ENCODE assay signal across 8 cellular contexts in genomic region chr2:47403829-47404228, GRCh38. TPM values are rescaled to one million over a fixed set of nuclear protein-coding genes. Genes with fewer than 3 reads are reported as not detected.
DNase-seq lines count a peak whose midpoint lies in the region; ATAC-seq and TF ChIP-seq lines count a peak whose summit lies in the region.

No MANE protein-coding gene starts in this region.

- H3K27me3 Mint-ChIP-seq in activated CD4-positive, alpha-beta memory T cell treated with anti-CD3 and anti-CD28 coated beads, Interleukin-2, amount 10 ng/mL, durations not matched to agents 7 days and 5 days, result no peaks in the 10 kb centered on the region

- H3K9me2 ChIP-seq in GM23248 (ENCODE audit: insufficient read depth) (no peaks in the 10 kb centered on the region), hepatocyte (replicated peaks; ENCODE audit: insufficient read depth) (no peaks in the 10 kb centered on the region)

- H3K4me1 ChIP-seq in GM23248 (ENCODE audit: insufficient read depth) (0 out of 2 replicates have a peak, but pooled peaks cover 4% of the 10 kb centered on the region), hepatocyte (ENCODE audit: insufficient read depth) (peaks cover 15% of the 10 kb centered on the region), smooth muscle cell (ENCODE audit: low read depth) (peaks cover 6% of the 10 kb centered on the region)

- peak overlapping the region; percentile 77 for H3K4me2 ChIP-seq in GM23248 (ENCODE audit: unreplicated experiment)
- H3K4me2 ChIP-seq in hepatocyte, result peak overlapping the region; percentile 82
- peak overlapping the region; percentile 85 for H3K4me2 ChIP-seq in smooth muscle cell

- POLR2A ChIA-PET in AG04449 (lab: Yijun Ruan, JAX), result no interaction called here
- POLR2A ChIA-PET in activated CD4-positive, alpha-beta memory T cell treated with anti-CD3 and anti-CD28 coated beads, Interleukin-2, amount 10 ng/mL, durations not matched to agents 7 days and 5 days (lab: Charles Lee), result interaction anchor here (0.6 to 2.3 kb wide), 6 partner anchors 8 to 379 kb away, joined by 3 to 13 read pairs (median 4); partner anchors contain the start of gene MSH6

- H3K4me3 ChIP-seq in AG04449 (ENCODE audit: low read depth, low read length) (peak overlapping the region; percentile 83), GM23248 (peak overlapping the region; percentile 90), hepatocyte (peak overlapping the region; percentile 74), smooth muscle cell (peak overlapping the region; percentile 82)

- peaks cover 42% of the 10 kb centered on the region for H3K36me3 Mint-ChIP-seq in activated CD4-positive, alpha-beta memory T cell treated with anti-CD3 and anti-CD28 coated beads, Interleukin-2, amount 10 ng/mL, durations not matched to agents 7 days and 5 days (ENCODE audit: low read depth)

- peak overlapping the region; percentile 94 for H3K4me3 Mint-ChIP-seq in activated CD4-positive, alpha-beta memory T cell treated with anti-CD3 and anti-CD28 coated beads, Interleukin-2, amount 10 ng/mL, durations not matched to agents 7 days and 5 days

- H3K79me2 ChIP-seq in GM23248 (ENCODE audit: insufficient read depth) (peaks cover 48% of the 10 kb centered on the region), hepatocyte (peaks cover 43% of the 10 kb centered on the region), smooth muscle cell (ENCODE audit: low read depth) (peaks cover 41% of the 10 kb centered on the region)

- H3K27me3 ChIP-seq in GM23248 (replicated peaks; ENCODE audit: insufficient read depth) (no peaks in the 10 kb centered on the region), hepatocyte (no peaks in the 10 kb centered on the region), smooth muscle cell (ENCODE audit: low read depth) (no peaks in the 10 kb centered on the region)

- no peak for ATAC-seq in HG03442 (IDR thresholded peaks at IDR 0.05; ENCODE audit: unreplicated experiment)

- H3K4me1 Mint-ChIP-seq in activated CD4-positive, alpha-beta memory T cell treated with anti-CD3 and anti-CD28 coated beads, Interleukin-2, amount 10 ng/mL, durations not matched to agents 7 days and 5 days, result peaks cover 40% of the 10 kb centered on the region

- H3K9me3 Mint-ChIP-seq in activated CD4-positive, alpha-beta memory T cell treated with anti-CD3 and anti-CD28 coated beads, Interleukin-2, amount 10 ng/mL, durations not matched to agents 7 days and 5 days, result peaks cover 3% of the 10 kb centered on the region

- 13 to 14% methylated on average over 14 of the region's 14 CpGs for whole genome bisulfite sequencing in GM23248 (ENCODE audit: low coverage in 1 of 2, low lambda C conversion rate in 2 of 2, missing lambda C conversion rate in 2 of 2), 2 experiments
- 4% methylated on average over 14 of the region's 14 CpGs for WGBS in hepatocyte (ENCODE audit: low lambda C conversion rate, missing lambda C conversion rate)
- WGBS in smooth muscle cell (ENCODE audit: low lambda C conversion rate), result 5% methylated on average over 14 of the region's 14 CpGs

- H3K9me3 ChIP-seq in GM23248 (ENCODE audit: low read depth) (no peaks in the 10 kb centered on the region), hepatocyte (ENCODE audit: low read depth) (no peaks in the 10 kb centered on the region), smooth muscle cell (replicated peaks; ENCODE audit: low read depth) (no peaks in the 10 kb centered on the region)

- no peak for DNase-seq in AG04449 (ENCODE audit: low read depth, low spot score)
- DNase-seq in GM23248, result no peak
- no peak for DNase-seq in activated CD4-positive, alpha-beta memory T cell treated with anti-CD3 and anti-CD28 coated beads, Interleukin-2, amount 10 ng/mL, durations not matched to agents 7 days and 5 days
- DNase-seq in hepatocyte (ENCODE audit: low spot score), result peak; percentile 6
- DNase-seq in smooth muscle cell (lab: John Stamatoyannopoulos, UW; ENCODE audit: unreplicated experiment), result no peak
- DNase-seq in effector CD8-positive, alpha-beta T cell (lab: John Stamatoyannopoulos, UW), result no peak
- no peak for DNase-seq in GOT3 (lab: John Stamatoyannopoulos, UW)

- H3K9ac ChIP-seq in GM23248, result peak overlapping the region; percentile 79
- peak overlapping the region; percentile 43 for H3K9ac ChIP-seq in smooth muscle cell (ENCODE audit: low read depth)

- H4K20me1 ChIP-seq in GM23248 (ENCODE audit: insufficient read depth) (no peaks in the 10 kb centered on the region), hepatocyte (ENCODE audit: insufficient read depth, poor library complexity, severe bottlenecking) (no peaks in the 10 kb centered on the region), smooth muscle cell (ENCODE audit: low read depth) (peaks cover 5% of the 10 kb centered on the region)

- in situ Hi-C loops in GM23248 (cut with MboI), result no loop called here

- H3F3A ChIP-seq in GM23248 (ENCODE audit: insufficient read depth) (no peaks in the 10 kb centered on the region), smooth muscle cell (ENCODE audit: low read depth) (no peaks in the 10 kb centered on the region)

- H3K36me3 ChIP-seq in GM23248 (ENCODE audit: low read depth), result no peaks in the 10 kb centered on the region
- H3K36me3 ChIP-seq in hepatocyte (replicated peaks; ENCODE audit: insufficient read depth, low read depth), result no peaks in the 10 kb centered on the region
- no peaks in the 10 kb centered on the region for H3K36me3 ChIP-seq in smooth muscle cell (ENCODE audit: low read depth)

- CTCF ChIA-PET in AG04449 (lab: Yijun Ruan, JAX), result interaction anchor here (0.9 to 3.7 kb wide), 4 partner anchors 15 to 363 kb away, joined by 4 to 19 read pairs (median 8); no protein-coding TSS in a partner anchor
- CTCF ChIA-PET in activated CD4-positive, alpha-beta memory T cell treated with anti-CD3 and anti-CD28 coated beads, Interleukin-2, amount 10 ng/mL, durations not matched to agents 7 days and 5 days (lab: Charles Lee), result interaction anchor here (1.1 to 3.7 kb wide), 4 partner anchors 16 to 363 kb away, joined by 3 to 35 read pairs (median 10); no protein-coding TSS in a partner anchor

- H3K27ac ChIP-seq in GM23248, result no peak overlapping the region
- H3K27ac ChIP-seq in hepatocyte, result peak overlapping the region; percentile 80
- H3K27ac ChIP-seq in smooth muscle cell (ENCODE audit: low read depth), result no peak overlapping the region

- H3K27ac Mint-ChIP-seq in activated CD4-positive, alpha-beta memory T cell treated with anti-CD3 and anti-CD28 coated beads, Interleukin-2, amount 10 ng/mL, durations not matched to agents 7 days and 5 days, result peak overlapping the region; percentile 82

- TF ChIP-seq CTCF in AG04449 (IDR thresholded peaks at IDR 0.05; ENCODE audit: insufficient read depth, low read length, missing control alignments), result no peak
- TF ChIP-seq CTCF in hepatocyte (IDR thresholded peaks at IDR 0.05; ENCODE audit: poor library complexity), result no peak
- no peak for TF ChIP-seq CTCF in smooth muscle cell (IDR thresholded peaks at IDR 0.05; ENCODE audit: borderline replicate concordance, insufficient read depth, poor library complexity, severe bottlenecking)

- peak overlapping the region; percentile 99 for H2AFZ ChIP-seq in GM23248
- peak overlapping the region; percentile 85 for H2AFZ ChIP-seq in hepatocyte
- H2AFZ ChIP-seq in smooth muscle cell (ENCODE audit: low read depth), result peak overlapping the region; percentile 84

RNA-seq across cellular contexts. Expression of gene MSH2, which starts 0.9 kb away (rescaled TPM):
- 21.6 and 21.8 TPM in 2 replicates for total RNA-seq in GM23248 (2014; rRNA removed; shearing (Covaris generic))
- 17.1 and 17.8 TPM in 2 replicates for polyA plus RNA-seq in GM23248 (2016; fragmentation: Nextera tagmentation; extraction: Ambion mirVana)
- 10 to 100 TPM; 39.0 to 39.3 TPM for total RNA-seq in activated CD4-positive, alpha-beta memory T cell treated with anti-CD3 and anti-CD28 coated beads, Interleukin-2, amount 10 ng/mL, durations not matched to agents 7 days and 5 days
- 26.1 and 27.7 TPM in 2 replicates for total RNA-seq in hepatocyte
- polyA plus RNA-seq in hepatocyte, result 13.1 and 20.8 TPM in 2 replicates
- total RNA-seq in smooth muscle cell, result 31.6 and 35.6 TPM in 2 replicates
- polyA plus RNA-seq in smooth muscle cell, result 18.5 and 21.3 TPM in 2 replicates

RNA-seq across cellular contexts. Expression of gene EPCAM, which starts 34.7 kb away (rescaled TPM):
- total RNA-seq in GM23248 (2014; rRNA removed; shearing (Covaris generic)), result 0.22 TPM in 1 of 2 replicates, not detected in the other
- polyA plus RNA-seq in GM23248 (2016; fragmentation: Nextera tagmentation; extraction: Ambion mirVana) (not detected in 2 replicates), hepatocyte (521 and 613 TPM in 2 replicates), smooth muscle cell (6.6 and 60.1 TPM in 2 replicates)
- not detected for total RNA-seq in activated CD4-positive, alpha-beta memory T cell treated with anti-CD3 and anti-CD28 coated beads, Interleukin-2, amount 10 ng/mL, durations not matched to agents 7 days and 5 days
- total RNA-seq in hepatocyte (390 and 442 TPM in 2 replicates), smooth muscle cell (23.4 and 26.3 TPM in 2 replicates)

Comparison
In these comparisons a context has a peak if more than half of its experiments do, and no peak if none do; other contexts are left out.
1. RNA of gene EPCAM, which starts 34.7 kb away (total RNA-seq): 390 to 442 TPM in hepatocyte and 23.4 to 26.3 TPM in smooth muscle cell; 0.22 TPM in GM23248 and not detected in activated CD4-positive, alpha-beta memory T cell treated with anti-CD3 and anti-CD28 coated beads, Interleukin-2, amount 10 ng/mL, durations not matched to agents 7 days and 5 days; every median in the first group is over 10 times any median in the second.
2. Peak in every context shown above with its lines, with median percentiles within 50 percentile points of each other: H3K4me3 ChIP-seq, H2AFZ ChIP-seq and H3K4me2 ChIP-seq.